In the genomic region with DNA sequence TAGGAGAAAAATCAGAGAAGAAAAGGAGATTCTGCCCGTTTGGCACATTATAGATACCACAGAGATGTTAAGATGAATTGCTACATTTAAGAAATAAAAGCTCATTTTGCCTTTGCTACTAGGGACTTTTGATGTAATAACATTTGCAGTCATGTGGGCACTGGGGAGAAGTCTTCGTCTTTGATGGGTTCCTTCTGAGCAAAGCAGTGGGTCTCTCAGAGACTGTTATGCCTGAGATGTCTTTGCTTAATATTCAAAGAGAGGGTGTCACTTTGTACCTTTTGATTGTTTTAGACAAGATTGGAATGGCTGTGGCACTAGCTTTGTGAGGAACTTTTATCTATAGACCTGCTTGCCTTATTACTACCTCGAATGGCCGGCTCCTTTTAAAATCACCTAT, we compare ENCODE assay signal across 10 cellular contexts. TPM values are rescaled to one million over a fixed set of nuclear protein-coding genes. Genes with fewer than 3 reads are reported as not detected.
A peak's percentile ranks its signal among the peaks of the same experiment; 100 is the strongest.
DNase-seq lines count a peak whose midpoint lies in the region; ATAC-seq, FAIRE-seq and TF ChIP-seq lines count a peak whose summit lies in the region.
"Had no signal": no experiment of that assay in that cellular context is flagged by ENCODE, and none has a peak within 500 bp of the region (broad histone marks: within the 10 kb centered on the region; RNA-seq: fewer than 3 reads in every experiment).

No MANE protein-coding gene starts in this region.

- DNase-seq in activated naive CD4-positive, alpha-beta T cell treated with anti-CD3 and anti-CD28 coated beads, Interleukin-2, amount 10 ng/mL, durations not matched to agents 7 days and 5 days, result no peak
- no peak for DNase-seq in activated naive CD4-positive, alpha-beta T cell treated with Interleukin-2 at 50 U/mL for 16 hours
- no peak for DNase-seq in K562 (ENCODE audit: extremely low read depth in 1 of 4, low spot score in 3 of 4)
- DNase-seq in transverse colon, result no peak
- DNase-seq in NCI-H2081 treated with DMSO at 0.1 percent for 48 hours (lab: John Stamatoyannopoulos, UW), result no peak
- DNase-seq in activated gamma-delta T cell (lab: John Stamatoyannopoulos, UW), result no peak
- DNase-seq: activated effector memory CD4-positive, alpha-beta T cell treated with anti-CD3 and anti-CD28 coated beads, Interleukin-2, amount 50 U/mL, for 16 hours had no signal

- H3K36me3 Mint-ChIP-seq in activated naive CD4-positive, alpha-beta T cell treated with anti-CD3 and anti-CD28 coated beads, Interleukin-2, amount 10 ng/mL, durations not matched to agents 7 days and 5 days, result peaks cover 26% of the 10 kb centered on the region

- H3K27me3 Mint-ChIP-seq in activated naive CD4-positive, alpha-beta T cell treated with anti-CD3 and anti-CD28 coated beads, Interleukin-2, amount 10 ng/mL, durations not matched to agents 7 days and 5 days, result no peaks in the 10 kb centered on the region

- H3K9me3 Mint-ChIP-seq in activated naive CD4-positive, alpha-beta T cell treated with anti-CD3 and anti-CD28 coated beads, Interleukin-2, amount 10 ng/mL, durations not matched to agents 7 days and 5 days, result no peaks in the 10 kb centered on the region

- peak overlapping the region; percentile 12; the same call in 1 of the 2 replicates for H3K4me3 ChIP-seq in K562
- no peak overlapping the region for H3K4me3 ChIP-seq in muscle layer of colon (ENCODE audit: low read depth in 1 of 2, low read length in 2 of 2)
- no peak overlapping the region for H3K4me3 ChIP-seq in transverse colon

- no peak for TF ChIP-seq EP300 in K562 (IDR thresholded peaks at IDR 0.05; ENCODE audit: low read length)
- no peak for TF ChIP-seq EP300 in transverse colon (IDR thresholded peaks at IDR 0.05; ENCODE audit: low read depth)

- no peak for TF ChIP-seq RAD21 in K562 (CRISPR knock-in tag; conservative IDR thresholded peaks at IDR 0.05 in 1 of 2, IDR thresholded peaks at IDR 0.05 in 1 of 2)

- in situ Hi-C loops in K562 (cut with MboI), result no loop called here
- in situ Hi-C loops in transverse colon (cut with MboI; ENCODE audit: low pct_ligation_motif_present in 1 of 4, low pct_unique_long_range_greater_than_20kb in 1 of 4, low sequenced_read_pairs in 3 of 4), result no loop called here

- H3K9ac ChIP-seq in K562 (ENCODE audit: insufficient read depth in 1 of 2, low read depth in 2 of 2, low read length in 2 of 2) (peak overlapping the region; percentile 65 to 86; a peak in 3 of 4 replicates), muscle layer of colon (ENCODE audit: low read length) (no peak overlapping the region)

- CTCF ChIA-PET in activated naive CD4-positive, alpha-beta T cell treated with anti-CD3 and anti-CD28 coated beads, Interleukin-2, amount 10 ng/mL, durations not matched to agents 7 days and 5 days (lab: Charles Lee), result interaction anchor here (0.9 to 2.3 kb wide), 8 partner anchors 8 to 149 kb away, joined by 3 to 11 read pairs (median 8); a partner anchor contains a TSS
- CTCF ChIA-PET in K562 (lab: Yijun Ruan, JAX; ENCODE audit: low intra/inter-chr PET ratio), result no interaction called here

- no peaks in the 10 kb centered on the region for H3K9me3 ChIP-seq in K562 (replicated peaks; ENCODE audit: control insufficient read depth, insufficient read depth, low read depth, low read length)
- no peaks in the 10 kb centered on the region for H3K9me3 ChIP-seq in muscle layer of colon (ENCODE audit: low read length)
- H3K9me3 ChIP-seq in transverse colon, result no peaks in the 10 kb centered on the region

- TF ChIP-seq CTCF in K562 (IDR thresholded peaks at IDR 0.05 in 2 of 3, conservative IDR thresholded peaks at IDR 0.05 in 1 of 3; ENCODE audit: insufficient read depth in 2 of 3, low read depth in 1 of 3, low read length in 3 of 3), result no peak
- TF ChIP-seq CTCF in transverse colon (IDR thresholded peaks at IDR 0.05), result no peak

- BruUV-seq in K562 (replicated peaks; lab: Mats Ljungman, UMichigan), result no TSS peak

- peak overlapping the region; percentile 78 for H3K4me2 ChIP-seq in K562 (ENCODE audit: insufficient read depth, low read length)

- POLR2A ChIA-PET in K562 (lab: Yijun Ruan, JAX), result interaction anchor here (0.7 to 5.6 kb wide), 6 partner anchors 8 to 180 kb away, joined by 3 to 82 read pairs (median 6); a partner anchor contains a TSS

- H3K9me1 ChIP-seq in K562 (ENCODE audit: control insufficient read depth, insufficient read depth, low read length), result no peaks in the 10 kb centered on the region

- peak overlapping the region; percentile 91 for H3K27ac Mint-ChIP-seq in activated naive CD4-positive, alpha-beta T cell treated with anti-CD3 and anti-CD28 coated beads, Interleukin-2, amount 10 ng/mL, durations not matched to agents 7 days and 5 days

- TF ChIP-seq POLR2A in K562 (conservative IDR thresholded peaks at IDR 0.05) (no peak), transverse colon (IDR thresholded peaks at IDR 0.05) (no peak)

- no peak for ATAC-seq in K562
- no peak for ATAC-seq in HG02840 (IDR thresholded peaks at IDR 0.05; ENCODE audit: low FRiP score, unreplicated experiment)

- H3K79me2 ChIP-seq in K562 (ENCODE audit: control insufficient read depth, insufficient read depth, low read length), result peaks cover 92% of the 10 kb centered on the region

- no peaks in the 10 kb centered on the region for H3K27me3 ChIP-seq in K562 (ENCODE audit: control insufficient read depth in 2 of 2, insufficient read depth in 2 of 2, low read length in 2 of 2)
- H3K27me3 ChIP-seq in muscle layer of colon (ENCODE audit: control insufficient read depth in 1 of 2, insufficient read depth in 2 of 2, low read length in 2 of 2), result no peaks in the 10 kb centered on the region
- no peaks in the 10 kb centered on the region for H3K27me3 ChIP-seq in transverse colon

- intact Hi-C loops in K562 (cut with micrococcal nuclease) (no loop called here), transverse colon (cut with DNase I; ENCODE audit: low total_unique reads) (no loop called here)

- H4K20me1 ChIP-seq in K562 (replicated peaks; ENCODE audit: control insufficient read depth, insufficient read depth, low read length), result no peaks in the 10 kb centered on the region

- peaks cover 63% of the 10 kb centered on the region for H3K4me1 Mint-ChIP-seq in activated naive CD4-positive, alpha-beta T cell treated with anti-CD3 and anti-CD28 coated beads, Interleukin-2, amount 10 ng/mL, durations not matched to agents 7 days and 5 days

- no peak overlapping the region for H3K4me3 Mint-ChIP-seq in activated naive CD4-positive, alpha-beta T cell treated with anti-CD3 and anti-CD28 coated beads, Interleukin-2, amount 10 ng/mL, durations not matched to agents 7 days and 5 days

- WGBS in K562 (ENCODE audit: insufficient coverage, low coverage, missing lambda C conversion rate), result 8% methylated on average over 4 of the region's 4 CpGs
- WGBS in transverse colon (ENCODE audit: low coverage in 1 of 2), 2 donors, result 62 to 79% methylated on average over 2 to 4 of the region's 4 CpGs

- H3K4me1 ChIP-seq in K562 (replicated peaks in 1 of 2; ENCODE audit: control insufficient read depth in 2 of 2, insufficient read depth in 2 of 2, low read length in 2 of 2) (peaks cover 73 to 84% of the 10 kb centered on the region in 2 experiments), muscle layer of colon (ENCODE audit: insufficient read depth, low read length) (peaks cover 53% of the 10 kb centered on the region), transverse colon (peaks cover 20 to 72% (median 43%) of the 10 kb centered on the region in 4 donors)

- no peak overlapping the region for H2AFZ ChIP-seq in K562 (ENCODE audit: low read depth, low read length)

- H3K36me3 ChIP-seq in K562 (ENCODE audit: control insufficient read depth, insufficient read depth, low read length) (peaks cover 74% of the 10 kb centered on the region), muscle layer of colon (ENCODE audit: insufficient read depth, low read length) (no peaks in the 10 kb centered on the region), transverse colon (no peaks in the 10 kb centered on the region)

- peak overlapping the region; percentile 89 for H3K27ac ChIP-seq in K562 (ENCODE audit: extremely low read depth, low read depth, low read length)
- H3K27ac ChIP-seq in muscle layer of colon (ENCODE audit: low read depth, low read length), result peak overlapping the region; percentile 95
- peak overlapping the region; percentile 86 to 91 (median 88) for H3K27ac ChIP-seq in transverse colon

- no peak for FAIRE-seq in K562 (lab: Jason Lieb, UNC)
- FAIRE-seq: islet of Langerhans had no signal

RNA-seq across cellular contexts. Expression of a gene that starts 25.0 kb away (rescaled TPM):
- 56.5 and 74.4 TPM in 2 replicates for total RNA-seq in K562 (2011; cell fraction: chromatin; rRNA removed; ENCODE audit: low replicate concordance)
- 41.5 and 42.5 TPM in 2 replicates for total RNA-seq in K562 (2011; cell fraction: nucleolus; rRNA removed)
- 26.8 and 33.4 TPM in 2 replicates for total RNA-seq in K562 (2011; cell fraction: nucleoplasm; rRNA removed)
- total RNA-seq in K562 (2014; rRNA removed) (35.9 and 39.5 TPM in 2 replicates), K562 (2014; rRNA removed; fragmentation: Illumina TruSeq; extraction: Trizol) (19.0 and 19.3 TPM in 2 replicates), K562 (2015; rRNA removed; fragmentation: Illumina TruSeq; extraction: Trizol) (23.2 and 25.1 TPM in 2 replicates), K562 (2021) (30.1 and 30.7 TPM in 2 replicates), transverse colon (10 to 100 TPM; 25.5 to 35.5 (median 32.5) TPM)
- polyA plus RNA-seq in K562 (2011; rRNA removed) (21.7 and 26.7 TPM in 2 replicates), K562 (2014; fragmentation: Illumina TruSeq; extraction: Trizol) (18.7 and 25.2 TPM in 2 replicates), K562 (2014; fragmentation: Nextera tagmentation; extraction: Ambion mirVana) (under 1 TPM; 0.07 to 0.10 TPM), K562 (2014; rRNA removed) (27.2 and 31.0 TPM in 2 replicates)
- polyA plus RNA-seq in K562 (2011; cell fraction: cytosol; rRNA removed), result 20.4 and 25.8 TPM in 2 replicates
- polyA plus RNA-seq in K562 (2011; cell fraction: nucleus; rRNA removed), result 29.9 and 44.4 TPM in 2 replicates
- 20.5 and 23.5 TPM in 2 replicates for polyA plus RNA-seq in K562 (2012)
- polyA minus RNA-seq in K562 (2011; rRNA and poly(A)+ RNA removed), result 21.0 and 28.2 TPM in 2 replicates
- 14.7 and 16.8 TPM in 2 replicates for polyA minus RNA-seq in K562 (2011; cell fraction: cytosol; rRNA and poly(A)+ RNA removed)
- polyA minus RNA-seq in K562 (2011; cell fraction: nucleus; rRNA and poly(A)+ RNA removed), result 14.8 and 20.9 TPM in 2 replicates

RNA-seq across cellular contexts. Expression of a gene that starts 25.9 kb away (rescaled TPM):
- total RNA-seq in K562 (2011; cell fraction: chromatin; rRNA removed; ENCODE audit: low replicate concordance), result 14.2 and 31.0 TPM in 2 replicates
- 27.1 and 29.7 TPM in 2 replicates for total RNA-seq in K562 (2011; cell fraction: nucleolus; rRNA removed)
- 19.1 and 19.8 TPM in 2 replicates for total RNA-seq in K562 (2011; cell fraction: nucleoplasm; rRNA removed)
- total RNA-seq in K562 (2014; rRNA removed) (21.3 and 27.6 TPM in 2 replicates), K562 (2014; rRNA removed; fragmentation: Illumina TruSeq; extraction: Trizol) (15.8 and 16.2 TPM in 2 replicates), K562 (2015; rRNA removed; fragmentation: Illumina TruSeq; extraction: Trizol) (15.9 and 17.4 TPM in 2 replicates), K562 (2021) (23.1 and 26.6 TPM in 2 replicates), transverse colon (10 to 100 TPM in 3 of 4 donors, under 1 TPM in 1; 0.60 to 23.2 (median 14.0) TPM)
- polyA plus RNA-seq in K562 (2011; rRNA removed) (17.2 and 21.5 TPM in 2 replicates), K562 (2014; fragmentation: Illumina TruSeq; extraction: Trizol) (16.3 and 16.9 TPM in 2 replicates), K562 (2014; fragmentation: Nextera tagmentation; extraction: Ambion mirVana) (1 to 10 TPM; 4.8 to 5.3 TPM), K562 (2014; rRNA removed) (17.7 and 17.8 TPM in 2 replicates)
- 24.4 and 26.5 TPM in 2 replicates for polyA plus RNA-seq in K562 (2011; cell fraction: cytosol; rRNA removed)
- polyA plus RNA-seq in K562 (2011; cell fraction: nucleus; rRNA removed), result 17.1 and 20.0 TPM in 2 replicates
- 16.5 and 19.9 TPM in 2 replicates for polyA plus RNA-seq in K562 (2012)
- 14.9 and 19.6 TPM in 2 replicates for polyA minus RNA-seq in K562 (2011; rRNA and poly(A)+ RNA removed)
- polyA minus RNA-seq in K562 (2011; cell fraction: cytosol; rRNA and poly(A)+ RNA removed), result 14.2 and 26.5 TPM in 2 replicates
- polyA minus RNA-seq in K562 (2011; cell fraction: nucleus; rRNA and poly(A)+ RNA removed), result 6.3 and 7.7 TPM in 2 replicates

RNA-seq across cellular contexts. Expression of a gene that starts 34.5 kb away (rescaled TPM):
- total RNA-seq in K562 (2011; cell fraction: chromatin; rRNA removed; ENCODE audit: low replicate concordance), result 91.2 and 285 TPM in 2 replicates
- total RNA-seq in K562 (2011; cell fraction: nucleolus; rRNA removed), result 223 and 287 TPM in 2 replicates
- total RNA-seq in K562 (2011; cell fraction: nucleoplasm; rRNA removed), result 132 and 134 TPM in 2 replicates
- total RNA-seq in K562 (2014; rRNA removed), result 196 and 257 TPM in 2 replicates
- total RNA-seq in K562 (2014; rRNA removed; fragmentation: Illumina TruSeq; extraction: Trizol), result 34.3 and 50.3 TPM in 2 replicates
- 98.9 and 102 TPM in 2 replicates for total RNA-seq in K562 (2015; rRNA removed; fragmentation: Illumina TruSeq; extraction: Trizol)
- total RNA-seq in K562 (2021), result 135 and 137 TPM in 2 replicates
- 90.1 and 106 TPM in 2 replicates for polyA plus RNA-seq in K562 (2011; rRNA removed)
- 92.2 and 177 TPM in 2 replicates for polyA plus RNA-seq in K562 (2011; cell fraction: cytosol; rRNA removed)
- 244 and 370 TPM in 2 replicates for polyA plus RNA-seq in K562 (2011; cell fraction: nucleus; rRNA removed)
- polyA plus RNA-seq in K562 (2012), result 94.0 and 96.2 TPM in 2 replicates
- 89.2 and 128 TPM in 2 replicates for polyA plus RNA-seq in K562 (2014; fragmentation: Illumina TruSeq; extraction: Trizol)
- 1 to 10 TPM; 2.4 to 6.2 TPM for polyA plus RNA-seq in K562 (2014; fragmentation: Nextera tagmentation; extraction: Ambion mirVana)
- 128 and 149 TPM in 2 replicates for polyA plus RNA-seq in K562 (2014; rRNA removed)
- 49.5 and 74.8 TPM in 2 replicates for polyA minus RNA-seq in K562 (2011; rRNA and poly(A)+ RNA removed)
- 57.2 and 75.5 TPM in 2 replicates for polyA minus RNA-seq in K562 (2011; cell fraction: cytosol; rRNA and poly(A)+ RNA removed)
- 73.1 and 77.3 TPM in 2 replicates for polyA minus RNA-seq in K562 (2011; cell fraction: nucleus; rRNA and poly(A)+ RNA removed)
- total RNA-seq in transverse colon, result 100 to 1,000 TPM; 109 to 434 (median 164) TPM

RNA-seq across cellular contexts. Expression of a gene that starts 56.2 kb away (rescaled TPM):
- 0.58 and 2.0 TPM in 2 replicates for total RNA-seq in K562 (2011; cell fraction: chromatin; rRNA removed; ENCODE audit: low replicate concordance)
- 1.1 and 1.3 TPM in 2 replicates for total RNA-seq in K562 (2011; cell fraction: nucleolus; rRNA removed)
- 1.7 TPM in 1 of 2 replicates, not detected in the other for total RNA-seq in K562 (2011; cell fraction: nucleoplasm; rRNA removed)
- total RNA-seq in K562 (2014; rRNA removed) (0.20 and 0.54 TPM in 2 replicates), K562 (2014; rRNA removed; fragmentation: Illumina TruSeq; extraction: Trizol) (0.47 TPM in 1 of 2 replicates, not detected in the other), K562 (2015; rRNA removed; fragmentation: Illumina TruSeq; extraction: Trizol) (not detected in 2 replicates), K562 (2021) (0.40 and 0.72 TPM in 2 replicates), transverse colon (100 to 1,000 TPM in 1 of 4 donors, 10 to 100 TPM in 2, 1 to 10 TPM in 1; 8.6 to 115 (median 37.3) TPM)
- polyA plus RNA-seq in K562 (2011; rRNA removed) (0.60 and 1.2 TPM in 2 replicates), K562 (2014; fragmentation: Illumina TruSeq; extraction: Trizol) (0.22 and 1.0 TPM in 2 replicates), K562 (2014; fragmentation: Nextera tagmentation; extraction: Ambion mirVana) (under 1 TPM; 0.10 to 0.11 TPM), K562 (2014; rRNA removed) (0.21 and 0.65 TPM in 2 replicates)
- 0.40 and 0.69 TPM in 2 replicates for polyA plus RNA-seq in K562 (2011; cell fraction: cytosol; rRNA removed)
- polyA plus RNA-seq in K562 (2011; cell fraction: nucleus; rRNA removed), result 3.3 and 4.8 TPM in 2 replicates
- 0.16 and 0.37 TPM in 2 replicates for polyA plus RNA-seq in K562 (2012)
- 1.2 and 1.4 TPM in 2 replicates for polyA minus RNA-seq in K562 (2011; rRNA and poly(A)+ RNA removed)
- not detected in 2 replicates for polyA minus RNA-seq in K562 (2011; cell fraction: cytosol; rRNA and poly(A)+ RNA removed)
- not detected in 2 replicates for polyA minus RNA-seq in K562 (2011; cell fraction: nucleus; rRNA and poly(A)+ RNA removed)
